Comparison of ENCODE assay signal across 11 cellular contexts in the genomic region with DNA sequence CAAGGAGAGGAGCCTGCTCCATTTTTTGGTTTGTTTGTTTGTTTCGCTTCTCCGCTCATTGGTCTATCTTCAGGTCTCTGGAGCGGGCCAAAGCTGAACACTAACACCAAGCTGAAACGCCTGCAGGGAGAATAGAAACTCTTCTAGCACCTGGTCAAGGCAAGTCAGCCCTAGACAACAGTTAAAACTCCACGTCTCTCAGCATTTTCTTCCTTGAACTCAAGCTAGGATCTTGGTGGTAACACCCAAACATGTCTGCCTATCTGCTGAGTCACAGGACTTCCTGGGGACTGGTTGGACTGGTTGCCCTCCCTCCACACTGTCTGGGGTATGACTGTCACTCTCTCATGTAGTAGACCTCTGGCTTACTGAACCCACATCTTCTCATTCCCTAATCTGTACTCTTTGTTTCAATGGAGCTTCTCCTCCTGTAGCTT. TPM values are rescaled to one million over a fixed set of nuclear protein-coding genes. Genes with fewer than 3 reads are reported as not detected.
A peak's percentile ranks its signal among the peaks of the same experiment; 100 is the strongest.
DNase-seq lines count a peak whose midpoint lies in the region; ATAC-seq and TF ChIP-seq lines count a peak whose summit lies in the region.
"Had no signal": no experiment of that assay in that cellular context is flagged by ENCODE, and none has a peak within 500 bp of the region (broad histone marks: within the 10 kb centered on the region; RNA-seq: fewer than 3 reads in every experiment).

No MANE protein-coding gene starts in this region.

- H3K9me3 ChIP-seq in OCI-LY1 (ENCODE audit: low read length) (no peaks in the 10 kb centered on the region), skeletal muscle satellite cell (replicated peaks; ENCODE audit: low read length) (no peaks in the 10 kb centered on the region)

- no peaks in the 10 kb centered on the region for H3K36me3 Mint-ChIP-seq in activated CD4-positive, alpha-beta T cell treated with anti-CD3 and anti-CD28 coated beads for 36 hours (ENCODE audit: low read depth)
- no peaks in the 10 kb centered on the region for H3K36me3 Mint-ChIP-seq in activated CD4-positive, alpha-beta T cell treated with anti-CD3 and anti-CD28 coated beads, Interleukin-2, amount 10 ng/mL, durations not matched to agents 24 days and 14 days (ENCODE audit: low read depth)

- H3K36me3 ChIP-seq in OCI-LY1 (ENCODE audit: insufficient read depth, low read length) (no peaks in the 10 kb centered on the region), skeletal muscle satellite cell (ENCODE audit: insufficient read depth, low read length) (no peaks in the 10 kb centered on the region)

- POLR2A ChIA-PET in activated CD4-positive, alpha-beta T cell treated with anti-CD3 and anti-CD28 coated beads for 36 hours (lab: Charles Lee) = no interaction called here

- intact Hi-C loops in activated CD4-positive, alpha-beta T cell treated with anti-CD3 and anti-CD28 coated beads for 36 hours (cut with DNase I, micrococcal nuclease) = no loop called here
- intact Hi-C loops in activated CD4-positive, alpha-beta T cell treated with anti-CD3 and anti-CD28 coated beads, Interleukin-2, amount 10 ng/mL, durations not matched to agents 24 days and 14 days (cut with micrococcal nuclease) = no loop called here

- no peak overlapping the region for H3K27ac Mint-ChIP-seq in activated CD4-positive, alpha-beta T cell treated with anti-CD3 and anti-CD28 coated beads for 36 hours
- H3K27ac Mint-ChIP-seq in activated CD4-positive, alpha-beta T cell treated with anti-CD3 and anti-CD28 coated beads, Interleukin-2, amount 10 ng/mL, durations not matched to agents 24 days and 14 days = no peak overlapping the region
- H3K27ac Mint-ChIP-seq: B cell had no signal

- TF ChIP-seq POLR2A in erythroblast (IDR thresholded peaks at IDR 0.05; ENCODE audit: low read length) = no peak

- H3K9me2 ChIP-seq in OCI-LY1 (ENCODE audit: low read depth, low read length) = no peaks in the 10 kb centered on the region

- CTCF ChIA-PET in activated CD4-positive, alpha-beta T cell treated with anti-CD3 and anti-CD28 coated beads for 36 hours (lab: Charles Lee) = interaction anchor here (1.2 to 2.0 kb wide), 3 partner anchors 10 to 19 kb away, joined by 3 to 13 read pairs (median 5); no protein-coding TSS in a partner anchor

- H2AFZ ChIP-seq in OCI-LY1 (ENCODE audit: low read length) = peak overlapping the region; percentile 10; the same call in 1 of the 2 replicates

- H4K20me1 ChIP-seq in OCI-LY1 (ENCODE audit: insufficient read depth, low read length) = no peaks in the 10 kb centered on the region

- H3K27me3 ChIP-seq in OCI-LY1 (ENCODE audit: insufficient read depth, low read length) (no peaks in the 10 kb centered on the region; the same call in 1 of the 2 replicates), skeletal muscle satellite cell (ENCODE audit: control insufficient read depth, insufficient read depth, low read length) (no peaks in the 10 kb centered on the region)

- no peak overlapping the region for H3K27ac ChIP-seq in OCI-LY1 (ENCODE audit: low read depth, low read length, poor library complexity, severe bottlenecking)

- H3K4me3 Mint-ChIP-seq in activated CD4-positive, alpha-beta T cell treated with anti-CD3 and anti-CD28 coated beads for 36 hours = no peak overlapping the region
- no peak overlapping the region for H3K4me3 Mint-ChIP-seq in activated CD4-positive, alpha-beta T cell treated with anti-CD3 and anti-CD28 coated beads, Interleukin-2, amount 10 ng/mL, durations not matched to agents 24 days and 14 days
- H3K4me3 Mint-ChIP-seq: B cell had no signal

- H3K4me3 ChIP-seq in OCI-LY1 (ENCODE audit: low read depth, low read length, poor library complexity, severe bottlenecking) (no peak overlapping the region), skeletal muscle satellite cell (ENCODE audit: low read length) (no peak overlapping the region)
- H3K4me3 ChIP-seq: lung had no signal

- DNase-seq in activated CD4-positive, alpha-beta T cell treated with anti-CD3 and anti-CD28 coated beads for 36 hours = peak; percentile 24
- DNase-seq in activated CD4-positive, alpha-beta T cell treated with anti-CD3 and anti-CD28 coated beads, Interleukin-2, amount 10 ng/mL, durations not matched to agents 24 days and 14 days = no peak
- peak; percentile 74 to 76 for DNase-seq in erythroblast (lab: John Stamatoyannopoulos, UW)
- DNase-seq: cerebellar nuclear complex had no signal

- H3K4me1 ChIP-seq in OCI-LY1 (ENCODE audit: insufficient read depth, low read length, severe bottlenecking) (peaks cover 9% of the 10 kb centered on the region), skeletal muscle satellite cell (ENCODE audit: control insufficient read depth, insufficient read depth, low read length) (peaks cover 28% of the 10 kb centered on the region)

- no peak for TF ChIP-seq CTCF in OCI-LY1 (IDR thresholded peaks at IDR 0.05; ENCODE audit: low read length)

- no peaks in the 10 kb centered on the region for H3K79me2 ChIP-seq in OCI-LY1 (ENCODE audit: insufficient read depth, low read length)

- no peaks in the 10 kb centered on the region for H3F3A ChIP-seq in OCI-LY1 (ENCODE audit: insufficient read depth, low read length)

- no peak overlapping the region for H3K9ac ChIP-seq in OCI-LY1 (ENCODE audit: low read length)
- H3K9ac ChIP-seq in skeletal muscle satellite cell (ENCODE audit: low read depth, low read length) = no peak overlapping the region

- H3K4me2 ChIP-seq in OCI-LY1 (ENCODE audit: low read length) (no peak overlapping the region), skeletal muscle satellite cell (ENCODE audit: low read length) (peak overlapping the region; percentile 17)

- ATAC-seq in activated CD4-positive, alpha-beta T cell treated with anti-CD3 and anti-CD28 coated beads for 36 hours = peak; percentile 97
- ATAC-seq in HG02884 (IDR thresholded peaks at IDR 0.05; ENCODE audit: unreplicated experiment) (no peak), HG03175 (IDR thresholded peaks at IDR 0.05; ENCODE audit: unreplicated experiment) (no peak), GM21717 (IDR thresholded peaks at IDR 0.05; ENCODE audit: unreplicated experiment) (no peak)

- H3K4me1 Mint-ChIP-seq in activated CD4-positive, alpha-beta T cell treated with anti-CD3 and anti-CD28 coated beads for 36 hours = peaks cover 7% of the 10 kb centered on the region
- peaks cover 4% of the 10 kb centered on the region for H3K4me1 Mint-ChIP-seq in activated CD4-positive, alpha-beta T cell treated with anti-CD3 and anti-CD28 coated beads, Interleukin-2, amount 10 ng/mL, durations not matched to agents 24 days and 14 days
- H3K4me1 Mint-ChIP-seq: B cell had no signal

- no peaks in the 10 kb centered on the region for H3K9me3 Mint-ChIP-seq in activated CD4-positive, alpha-beta T cell treated with anti-CD3 and anti-CD28 coated beads for 36 hours (ENCODE audit: low read depth)
- no peaks in the 10 kb centered on the region for H3K9me3 Mint-ChIP-seq in activated CD4-positive, alpha-beta T cell treated with anti-CD3 and anti-CD28 coated beads, Interleukin-2, amount 10 ng/mL, durations not matched to agents 24 days and 14 days

- peaks cover 8% of the 10 kb centered on the region for H3K27me3 Mint-ChIP-seq in activated CD4-positive, alpha-beta T cell treated with anti-CD3 and anti-CD28 coated beads for 36 hours
- peaks cover 11% of the 10 kb centered on the region for H3K27me3 Mint-ChIP-seq in activated CD4-positive, alpha-beta T cell treated with anti-CD3 and anti-CD28 coated beads, Interleukin-2, amount 10 ng/mL, durations not matched to agents 24 days and 14 days

RNA-seq across cellular contexts. Expression of a gene that starts 23.9 kb away (rescaled TPM):
- 1 to 10 TPM; 6.9 to 7.7 TPM for total RNA-seq in activated CD4-positive, alpha-beta T cell treated with anti-CD3 and anti-CD28 coated beads for 36 hours
- total RNA-seq in activated CD4-positive, alpha-beta T cell treated with anti-CD3 and anti-CD28 coated beads, Interleukin-2, amount 10 ng/mL, durations not matched to agents 24 days and 14 days = 3.6 and 3.9 TPM in 2 replicates
- total RNA-seq in skeletal muscle satellite cell (2012; rRNA removed) = 92.5 and 95.7 TPM in 2 replicates
- total RNA-seq: B cell had no signal
